Comparison of ENCODE assay signal across 22 cellular contexts in genomic region chr11:118662401-118663271, GRCh38. TPM values are rescaled to one million over a fixed set of nuclear protein-coding genes. Genes with fewer than 3 reads are reported as not detected.
"Had no signal": no experiment of that assay in that cellular context is flagged by ENCODE, and none has a peak within 500 bp of the region (broad histone marks: within the 10 kb centered on the region; RNA-seq: fewer than 3 reads in every experiment).

No MANE protein-coding gene starts in this region.

- H3K4me1 ChIP-seq: prostate gland had no signal

- H3K36me3 ChIP-seq: prostate gland had no signal

- H3K9me3 ChIP-seq: prostate gland, thoracic aorta had no signal

- H3K27ac Mint-ChIP-seq: activated B cell treated with CpG ODN at 0.5 μM for 24 hours; activated CD8-positive, alpha-beta T cell treated with anti-CD3 and anti-CD28 coated beads for 36 hours; activated naive CD8-positive, alpha-beta T cell treated with anti-CD3 and anti-CD28 coated beads for 36 hours; dendritic cell treated with granulocyte-macrophage colony-stimulating factor and Interleukin-4, amounts not matched to agents 40 ng/mL and 50 ng/mL, for 4 days; effector memory CD8-positive, alpha-beta T cell; memory B cell; natural killer cell; T-helper 2 cell treated with Interferon-gamma antibody and Interleukin-4, amounts not matched to agents 5 μg/mL and 100 μg/mL, for 36 hours had no signal

- H3K27ac ChIP-seq: prostate gland, thoracic aorta had no signal

- H3K27me3 Mint-ChIP-seq: activated CD8-positive, alpha-beta T cell treated with anti-CD3 and anti-CD28 coated beads for 36 hours; activated naive CD8-positive, alpha-beta T cell treated with anti-CD3 and anti-CD28 coated beads for 36 hours; brain had no signal

- ATAC-seq: activated CD8-positive, alpha-beta T cell treated with anti-CD3 and anti-CD28 coated beads for 36 hours; activated T-cell treated with anti-CD3 and anti-CD28 coated beads, Interleukin-2, amount 50 U/mL, for 4 hours; effector memory CD8-positive, alpha-beta T cell; left ventricle myocardium superior; natural killer cell; right cardiac atrium; stimulated activated naive CD8-positive, alpha-beta T cell treated with anti-CD3 and anti-CD28 coated beads, Interleukin-15, Interleukin-2, amounts not matched to agents 100 U/mL and 50 U/mL, for 24 hours had no signal

- H3K4me3 ChIP-seq: prostate gland, thoracic aorta had no signal

- DNase-seq: activated B cell treated with CpG ODN at 0.5 μM for 24 hours; activated CD4-positive, alpha-beta T cell treated with anti-CD3 and anti-CD28 coated beads for 48 hours; activated CD8-positive, alpha-beta T cell treated with anti-CD3 and anti-CD28 coated beads for 36 hours; activated naive CD8-positive, alpha-beta T cell treated with anti-CD3 and anti-CD28 coated beads for 36 hours; activated T-cell treated with anti-CD3 and anti-CD28 coated beads, Interleukin-2, amount 50 U/mL, for 4 hours; effector memory CD8-positive, alpha-beta T cell; erythroblast; natural killer cell; occipital lobe; small intestine; stimulated activated naive CD8-positive, alpha-beta T cell treated with anti-CD3 and anti-CD28 coated beads, Interleukin-15, Interleukin-2, amounts not matched to agents 100 U/mL and 50 U/mL, for 24 hours; SW 1271 had no signal

- H3K4me3 Mint-ChIP-seq: activated B cell treated with CpG ODN at 0.5 μM for 24 hours; activated CD8-positive, alpha-beta T cell treated with anti-CD3 and anti-CD28 coated beads for 36 hours; activated naive CD8-positive, alpha-beta T cell treated with anti-CD3 and anti-CD28 coated beads for 36 hours; activated T-cell treated with anti-CD3 and anti-CD28 coated beads, Interleukin-2, amount 50 U/mL, for 4 hours; brain; dendritic cell treated with granulocyte-macrophage colony-stimulating factor and Interleukin-4, amounts not matched to agents 40 ng/mL and 50 ng/mL, for 4 days; effector memory CD8-positive, alpha-beta T cell; memory B cell; natural killer cell; T-helper 2 cell treated with Interferon-gamma antibody and Interleukin-4, amounts not matched to agents 5 μg/mL and 100 μg/mL, for 36 hours had no signal

- H3K9me3 Mint-ChIP-seq: activated B cell treated with CpG ODN at 0.5 μM for 24 hours; activated CD8-positive, alpha-beta T cell treated with anti-CD3 and anti-CD28 coated beads for 36 hours; activated naive CD8-positive, alpha-beta T cell treated with anti-CD3 and anti-CD28 coated beads for 36 hours; activated T-cell treated with anti-CD3 and anti-CD28 coated beads, Interleukin-2, amount 50 U/mL, for 4 hours; dendritic cell treated with granulocyte-macrophage colony-stimulating factor and Interleukin-4, amounts not matched to agents 40 ng/mL and 50 ng/mL, for 4 days; effector memory CD8-positive, alpha-beta T cell; memory B cell; natural killer cell; T-helper 2 cell treated with Interferon-gamma antibody and Interleukin-4, amounts not matched to agents 5 μg/mL and 100 μg/mL, for 36 hours had no signal

- H3K36me3 Mint-ChIP-seq: activated naive CD8-positive, alpha-beta T cell treated with anti-CD3 and anti-CD28 coated beads for 36 hours; brain; memory B cell; natural killer cell had no signal

RNA-seq across cellular contexts. Expression of gene TREH, which starts 16.8 kb away (rescaled TPM):
- total RNA-seq: activated B cell treated with CpG ODN at 0.5 μM for 24 hours; activated CD8-positive, alpha-beta T cell treated with anti-CD3 and anti-CD28 coated beads for 36 hours; activated naive CD8-positive, alpha-beta T cell treated with anti-CD3 and anti-CD28 coated beads for 36 hours; activated T-cell treated with anti-CD3 and anti-CD28 coated beads, Interleukin-2, amount 50 U/mL, for 4 hours; cerebellum; kidney epithelial cell; left ventricle myocardium superior; natural killer cell; occipital lobe; right cardiac atrium; thoracic aorta had no signal
